ENCODE assay signal across 28 cellular contexts in the genomic region with DNA sequence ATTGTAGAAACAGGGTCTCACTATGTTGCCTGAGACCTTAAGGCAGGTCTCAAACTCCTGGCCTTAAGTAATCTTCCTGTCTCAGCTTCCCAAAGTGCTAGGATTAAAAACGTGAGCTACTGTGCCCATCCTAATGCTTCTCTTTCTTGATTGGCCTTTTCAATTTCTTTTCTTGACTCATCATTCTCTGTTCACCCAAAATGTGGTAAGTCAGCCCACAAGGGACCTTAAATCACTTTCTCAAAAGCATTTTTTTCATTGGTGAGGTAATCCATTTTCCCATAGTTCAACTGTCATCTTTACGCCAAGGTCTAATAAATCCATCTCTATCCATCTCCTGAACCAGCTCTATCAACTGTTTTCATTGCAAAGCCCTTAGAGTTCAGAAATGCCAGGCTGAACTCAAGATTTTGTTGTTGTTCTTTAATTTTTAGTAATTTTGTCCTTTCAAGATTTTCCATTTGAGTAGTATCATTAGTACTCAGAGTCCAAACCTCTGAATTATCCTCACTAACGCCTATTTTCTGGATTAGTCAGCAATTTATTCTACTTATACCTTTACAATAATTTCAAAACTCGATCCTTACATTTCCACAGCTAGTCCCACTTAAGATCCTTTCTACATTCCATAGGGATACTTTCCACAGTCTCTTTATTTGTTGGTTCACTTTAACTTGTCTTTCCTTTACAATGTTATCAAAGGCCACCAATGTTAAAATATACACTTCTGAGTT.
DNase-seq lines count a peak whose midpoint lies in the region; ATAC-seq, FAIRE-seq and TF ChIP-seq lines count a peak whose summit lies in the region.
"Had no signal": no experiment of that assay in that cellular context is flagged by ENCODE, and none has a peak within 500 bp of the region (broad histone marks: within the 10 kb centered on the region; RNA-seq: fewer than 3 reads in every experiment).

No MANE protein-coding gene starts in this region.

- no peaks in the 10 kb centered on the region for H3K36me3 ChIP-seq in K562 (ENCODE audit: control insufficient read depth, insufficient read depth, low read length)
- H3K36me3 ChIP-seq in Caco-2 (ENCODE audit: control insufficient read depth, insufficient read depth, low read length): no peaks in the 10 kb centered on the region

- BruUV-seq in K562 (replicated peaks; lab: Mats Ljungman, UMichigan) (no TSS peak), Caco-2 (replicated peaks; lab: Mats Ljungman, UMichigan) (no TSS peak)

- H3K27ac ChIP-seq in K562 (ENCODE audit: extremely low read depth, low read depth, low read length): no peak overlapping the region
- H3K27ac ChIP-seq: KMS-11, SJCRH30 had no signal

- ATAC-seq in stimulated activated naive CD8-positive, alpha-beta T cell treated with anti-CD3 and anti-CD28 coated beads, Interleukin-15, Interleukin-2, amounts not matched to agents 100 U/mL and 50 U/mL, for 24 hours: peak; percentile 32
- ATAC-seq in stimulated activated naive CD8-positive, alpha-beta T cell treated with anti-CD3 and anti-CD28 coated beads, Interleukin-15, amount 100 ng/mL, for 72 hours: no peak
- no peak for ATAC-seq in K562
- ATAC-seq: CD8-positive, alpha-beta T cell; PC-3; Right ventricle myocardium inferior had no signal

- CTCF ChIA-PET in K562 (lab: Yijun Ruan, JAX; ENCODE audit: low intra/inter-chr PET ratio): no interaction called here
- CTCF ChIA-PET in Caco-2 (lab: Charles Lee): interaction anchor here (0.6 kb wide), 1 partner anchor 523 kb away, joined by 3 read pairs; no protein-coding TSS in a partner anchor
- CTCF ChIA-PET in GM10248 (lab: Yijun Ruan, JAX): no interaction called here

- no peaks in the 10 kb centered on the region for H3K9me3 Mint-ChIP-seq in activated T-cell treated with anti-CD3 and anti-CD28 coated beads, Interleukin-2, amount 50 U/mL, for 24 hours
- H3K9me3 Mint-ChIP-seq in stimulated activated naive CD8-positive, alpha-beta T cell treated with anti-CD3 and anti-CD28 coated beads, Interleukin-15, amount 100 ng/mL, for 72 hours: no peaks in the 10 kb centered on the region
- no peaks in the 10 kb centered on the region for H3K9me3 Mint-ChIP-seq in Caco-2 (ENCODE audit: unreplicated experiment)
- H3K9me3 Mint-ChIP-seq: CD8-positive, alpha-beta T cell had no signal

- H3K27me3 ChIP-seq in K562 (ENCODE audit: control insufficient read depth in 2 of 2, insufficient read depth in 2 of 2, low read length in 2 of 2): no peaks in the 10 kb centered on the region
- no peaks in the 10 kb centered on the region for H3K27me3 ChIP-seq in Caco-2 (replicated peaks; ENCODE audit: control insufficient read depth, insufficient read depth, low read length)
- H3K27me3 ChIP-seq: SJCRH30 had no signal

- H3K9me3 ChIP-seq in K562 (replicated peaks; ENCODE audit: control insufficient read depth, insufficient read depth, low read depth, low read length) (no peaks in the 10 kb centered on the region), Caco-2 (no peaks in the 10 kb centered on the region)
- H3K9me3 ChIP-seq: SJCRH30 had no signal

- H3K9me1 ChIP-seq in K562 (ENCODE audit: control insufficient read depth, insufficient read depth, low read length): no peaks in the 10 kb centered on the region

- H3K4me1 ChIP-seq in K562 (replicated peaks in 1 of 2; ENCODE audit: control insufficient read depth in 2 of 2, insufficient read depth in 2 of 2, low read length in 2 of 2) (no peaks in the 10 kb centered on the region), Caco-2 (no peaks in the 10 kb centered on the region)
- H3K4me1 ChIP-seq: SJCRH30 had no signal

- in situ Hi-C loops in K562 (cut with MboI): no loop called here

- POLR2A ChIA-PET in K562 (lab: Yijun Ruan, JAX) (no interaction called here), Caco-2 (lab: Charles Lee) (no interaction called here), GM10248 (lab: Yijun Ruan, JAX) (no interaction called here)

- no peak for FAIRE-seq in K562 (lab: Jason Lieb, UNC)
- FAIRE-seq: A204.1, GM12892, H1, HTR-8/SVneo had no signal

- no peak overlapping the region for H3K4me2 ChIP-seq in K562 (ENCODE audit: insufficient read depth, low read length)
- H3K4me2 ChIP-seq: KMS-11 had no signal

- peaks cover 87% of the 10 kb centered on the region for H3K36me3 Mint-ChIP-seq in activated T-cell treated with anti-CD3 and anti-CD28 coated beads, Interleukin-2, amount 50 U/mL, for 24 hours (ENCODE audit: low read depth)
- no peaks in the 10 kb centered on the region for H3K36me3 Mint-ChIP-seq in Caco-2 (ENCODE audit: insufficient read depth, unreplicated experiment)

- no peak for TF ChIP-seq RAD21 in K562 (CRISPR knock-in tag; conservative IDR thresholded peaks at IDR 0.05 in 1 of 2, IDR thresholded peaks at IDR 0.05 in 1 of 2)

- no peak overlapping the region for H2AFZ ChIP-seq in K562 (ENCODE audit: low read depth, low read length)

- DNase-seq in activated T-cell treated with anti-CD3 and anti-CD28 coated beads, Interleukin-2, amount 50 U/mL, for 24 hours: no peak
- DNase-seq in activated T-cell treated with anti-CD3 and anti-CD28 coated beads, Interleukin-2, amount 50 U/mL, for 48 hours: no peak
- no peak for DNase-seq in stimulated activated naive CD8-positive, alpha-beta T cell treated with anti-CD3 and anti-CD28 coated beads, Interleukin-15, Interleukin-2, amounts not matched to agents 100 U/mL and 50 U/mL, for 24 hours
- DNase-seq in stimulated activated naive CD8-positive, alpha-beta T cell treated with anti-CD3 and anti-CD28 coated beads, Interleukin-15, amount 100 ng/mL, for 72 hours: no peak
- no peak for DNase-seq in K562 (ENCODE audit: extremely low read depth in 1 of 4, low spot score in 3 of 4)
- no peak for DNase-seq in Caco-2
- no peak for DNase-seq in GM10248 (ENCODE audit: extremely low spot score)
- DNase-seq: C1 segment of cervical spinal cord; CD8-positive, alpha-beta T cell; DMS 273 treated with DMSO at 0.1 percent for 48 hours; DMS79; EL; GDM1; HCEC 1CT; MM.1S; NCI-H2029 treated with DMSO at 0.1 percent for 48 hours; NCI-H446 treated with DMSO at 0.1 percent for 48 hours; NCI-H526; NCI-H82; NK-92 treated with Interleukin-12 subunit alpha and Interleukin-12 subunit beta, amount 100 ng/mL, for 24 hours; PC-3; SJCRH30 had no signal

- TF ChIP-seq CTCF in K562 (IDR thresholded peaks at IDR 0.05 in 2 of 3, conservative IDR thresholded peaks at IDR 0.05 in 1 of 3; ENCODE audit: insufficient read depth in 2 of 3, low read depth in 1 of 3, low read length in 3 of 3) (no peak), Caco-2 (IDR thresholded peaks at IDR 0.05; ENCODE audit: insufficient read depth in 1 of 2, low read depth in 1 of 2, low read length in 1 of 2, severe bottlenecking in 1 of 2, unreplicated experiment in 1 of 2) (no peak), GM10248 (IDR thresholded peaks at IDR 0.05; ENCODE audit: control extremely low read depth, extremely low read depth, low read depth, missing control alignments) (no peak)

- no peaks in the 10 kb centered on the region for H4K20me1 ChIP-seq in K562 (replicated peaks; ENCODE audit: control insufficient read depth, insufficient read depth, low read length)

- H3K27me3 Mint-ChIP-seq in activated T-cell treated with anti-CD3 and anti-CD28 coated beads, Interleukin-2, amount 50 U/mL, for 24 hours: no peaks in the 10 kb centered on the region
- no peaks in the 10 kb centered on the region for H3K27me3 Mint-ChIP-seq in stimulated activated naive CD8-positive, alpha-beta T cell treated with anti-CD3 and anti-CD28 coated beads, Interleukin-15, amount 100 ng/mL, for 72 hours
- no peaks in the 10 kb centered on the region for H3K27me3 Mint-ChIP-seq in Caco-2 (ENCODE audit: insufficient read depth, unreplicated experiment)

- no peaks in the 10 kb centered on the region for H3K79me2 ChIP-seq in K562 (ENCODE audit: control insufficient read depth, insufficient read depth, low read length)

- no peak for TF ChIP-seq POLR2A in K562 (conservative IDR thresholded peaks at IDR 0.05)

- intact Hi-C loops in K562 (cut with micrococcal nuclease): no loop called here
- intact Hi-C loops in Caco-2 (cut with micrococcal nuclease; ENCODE audit: unreplicated experiment): no loop called here

- no peak for TF ChIP-seq EP300 in K562 (IDR thresholded peaks at IDR 0.05; ENCODE audit: low read length)

- no peak overlapping the region for H3K4me3 Mint-ChIP-seq in activated T-cell treated with anti-CD3 and anti-CD28 coated beads, Interleukin-2, amount 50 U/mL, for 24 hours
- no peak overlapping the region for H3K4me3 Mint-ChIP-seq in stimulated activated naive CD8-positive, alpha-beta T cell treated with anti-CD3 and anti-CD28 coated beads, Interleukin-15, amount 100 ng/mL, for 72 hours
- no peak overlapping the region for H3K4me3 Mint-ChIP-seq in Caco-2 (ENCODE audit: unreplicated experiment)
- H3K4me3 Mint-ChIP-seq: CD8-positive, alpha-beta T cell had no signal

- H3K9ac ChIP-seq in K562 (ENCODE audit: insufficient read depth in 1 of 2, low read depth in 2 of 2, low read length in 2 of 2): no peak overlapping the region
- H3K9ac ChIP-seq: KMS-11 had no signal

- H3K27ac Mint-ChIP-seq in activated T-cell treated with anti-CD3 and anti-CD28 coated beads, Interleukin-2, amount 50 U/mL, for 24 hours: peak overlapping the region; percentile 18
- H3K27ac Mint-ChIP-seq in stimulated activated naive CD8-positive, alpha-beta T cell treated with anti-CD3 and anti-CD28 coated beads, Interleukin-15, amount 100 ng/mL, for 72 hours: no peak overlapping the region
- no peak overlapping the region for H3K27ac Mint-ChIP-seq in Caco-2 (ENCODE audit: unreplicated experiment)
- H3K27ac Mint-ChIP-seq: CD8-positive, alpha-beta T cell had no signal

- 2% methylated on average over 4 of the region's 4 CpGs for WGBS in K562 (ENCODE audit: insufficient coverage, low coverage, missing lambda C conversion rate)

- no peak overlapping the region for H3K4me3 ChIP-seq in K562
- H3K4me3 ChIP-seq in Caco-2 (ENCODE audit: low read depth, low read length): no peak overlapping the region
- H3K4me3 ChIP-seq: SJCRH30 had no signal

- H3K4me1 Mint-ChIP-seq in activated T-cell treated with anti-CD3 and anti-CD28 coated beads, Interleukin-2, amount 50 U/mL, for 24 hours (ENCODE audit: low read depth): peaks cover 46% of the 10 kb centered on the region
- H3K4me1 Mint-ChIP-seq in stimulated activated naive CD8-positive, alpha-beta T cell treated with anti-CD3 and anti-CD28 coated beads, Interleukin-15, amount 100 ng/mL, for 72 hours: peaks cover 16% of the 10 kb centered on the region
- no peaks in the 10 kb centered on the region for H3K4me1 Mint-ChIP-seq in Caco-2 (ENCODE audit: low read depth, unreplicated experiment)

TF ChIP-seq in K562, 482 proteins besides CTCF, POLR2A, EP300 and RAD21 (continues in another document):
- TF ChIP-seq ZNF263 (CRISPR knock-in tag; IDR thresholded peaks at IDR 0.05; ENCODE audit: borderline replicate concordance) (no peak), C11orf30 (IDR thresholded peaks at IDR 0.05; ENCODE audit: low read depth) (peak; percentile 7; the same call in 1 of the 2 replicates), ZNF316 (IDR thresholded peaks at IDR 0.05) (peak; percentile 51; the same call in 1 of the 2 replicates), PTTG1 (tag; IDR thresholded peaks at IDR 0.05; ENCODE audit: low read depth) (no peak)
